Comparison of ENCODE assay signal across 27 cellular contexts in the genomic region with DNA sequence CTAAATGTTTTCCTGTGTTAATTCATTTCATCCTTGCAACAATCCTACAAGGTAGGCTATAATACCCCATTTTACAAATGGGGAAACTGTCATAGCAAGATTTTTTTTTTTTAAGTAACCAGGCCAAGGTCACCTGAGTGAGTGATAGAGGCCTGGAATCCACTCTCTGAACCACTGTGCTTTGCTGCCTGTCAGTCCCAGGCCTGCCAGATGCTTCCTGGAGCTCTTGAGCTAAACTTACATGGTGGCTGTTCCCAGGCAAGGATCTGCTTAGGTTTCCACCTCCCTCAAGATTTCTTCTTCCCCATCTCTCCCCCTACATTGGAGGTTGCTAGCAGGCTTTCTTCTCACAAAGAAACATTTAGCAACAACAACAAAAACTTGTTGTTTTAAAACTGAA. TPM values are rescaled to one million over a fixed set of nuclear protein-coding genes. Genes with fewer than 3 reads are reported as not detected.
DNase-seq lines count a peak whose midpoint lies in the region; ATAC-seq lines count a peak whose summit lies in the region.
"Had no signal": no experiment of that assay in that cellular context is flagged by ENCODE, and none has a peak within 500 bp of the region (broad histone marks: within the 10 kb centered on the region; RNA-seq: fewer than 3 reads in every experiment).

No MANE protein-coding gene starts in this region.

- no peak overlapping the region for H3K4me3 Mint-ChIP-seq in effector memory CD8-positive, alpha-beta T cell
- no peak overlapping the region for H3K4me3 Mint-ChIP-seq in memory B cell
- H3K4me3 Mint-ChIP-seq: activated CD8-positive, alpha-beta T cell treated with anti-CD3 and anti-CD28 coated beads, Interleukin-2, amount 10 ng/mL, durations not matched to agents 7 days and 5 days; CD8-positive, alpha-beta memory T cell; immature natural killer cell; nephron had no signal

- no peaks in the 10 kb centered on the region for H3K27me3 Mint-ChIP-seq in effector memory CD8-positive, alpha-beta T cell
- H3K27me3 Mint-ChIP-seq in memory B cell: no peaks in the 10 kb centered on the region
- H3K27me3 Mint-ChIP-seq: CD8-positive, alpha-beta memory T cell had no signal

- in situ Hi-C loops in SK-MEL-5 (cut with HindIII; ENCODE audit: low pct_unique_long_range_greater_than_20kb, low sequenced_read_pairs): no loop called here

- no peaks in the 10 kb centered on the region for H3K9me3 Mint-ChIP-seq in effector memory CD8-positive, alpha-beta T cell
- no peaks in the 10 kb centered on the region for H3K9me3 Mint-ChIP-seq in memory B cell
- H3K9me3 Mint-ChIP-seq: CD8-positive, alpha-beta memory T cell; immature natural killer cell; nephron had no signal

- peak; percentile 54 for DNase-seq in DMS 273 (lab: John Stamatoyannopoulos, UW; ENCODE audit: unreplicated experiment)
- DNase-seq in DMS 273 treated with DMSO at 0.1 percent for 48 hours (lab: John Stamatoyannopoulos, UW): no peak
- peak; percentile 26 for DNase-seq in SK-MEL-5 (ENCODE audit: low read depth, low spot score)
- DNase-seq in effector memory CD8-positive, alpha-beta T cell: no peak
- no peak for DNase-seq in memory B cell (ENCODE audit: low spot score in 2 of 2)
- DNase-seq: activated CD4-positive, CD25-positive, alpha-beta regulatory T cell treated with anti-CD3 and anti-CD28 coated beads, Interleukin-2, amount 50 U/mL, for 72 hours; activated CD8-positive, alpha-beta T cell treated with anti-CD3 and anti-CD28 coated beads, Interleukin-2, amount 10 ng/mL, durations not matched to agents 7 days and 5 days; activated naive CD4-positive, alpha-beta T cell treated with Interleukin-2 at 50 U/mL for 16 hours; activated T-cell treated with anti-CD3 and anti-CD28 coated beads, Interleukin-2, amount 50 U/mL, for 1 hour; CD8-positive, alpha-beta memory T cell; foreskin melanocyte; hippocampal formation; immature natural killer cell; IMR-90; mucosa of descending colon; NCI-H1048; NCI-H187; NCI-H345; OCI-M1; stomach; SW 1271 had no signal

- peaks cover 0 to 3% of the 10 kb centered on the region in 2 donors for H3K4me1 Mint-ChIP-seq in effector memory CD8-positive, alpha-beta T cell (ENCODE audit: low read depth in 2 of 2)
- peaks cover 3% of the 10 kb centered on the region for H3K4me1 Mint-ChIP-seq in memory B cell
- H3K4me1 Mint-ChIP-seq: immature natural killer cell had no signal

- H3K36me3 Mint-ChIP-seq in effector memory CD8-positive, alpha-beta T cell (ENCODE audit: insufficient read depth): peaks cover 18% of the 10 kb centered on the region
- no peaks in the 10 kb centered on the region for H3K36me3 Mint-ChIP-seq in memory B cell

- ATAC-seq in effector memory CD8-positive, alpha-beta T cell (replicated peaks): no peak
- ATAC-seq in memory B cell (ENCODE audit: low read depth) (no peak), HG03521 (IDR thresholded peaks at IDR 0.05; ENCODE audit: unreplicated experiment) (no peak), GM18519 (IDR thresholded peaks at IDR 0.05; ENCODE audit: low FRiP score, unreplicated experiment) (no peak), HG02642 (IDR thresholded peaks at IDR 0.05; ENCODE audit: poor library complexity, unreplicated experiment) (no peak)
- ATAC-seq: activated CD8-positive, alpha-beta T cell treated with anti-CD3 and anti-CD28 coated beads, Interleukin-2, amount 10 ng/mL, durations not matched to agents 7 days and 5 days; HCT116; mucosa of descending colon; sciatic nerve had no signal

- peak overlapping the region; percentile 13 to 27 for H3K27ac Mint-ChIP-seq in effector memory CD8-positive, alpha-beta T cell
- H3K27ac Mint-ChIP-seq in memory B cell: peak overlapping the region; percentile 15
- H3K27ac Mint-ChIP-seq: activated CD8-positive, alpha-beta T cell treated with anti-CD3 and anti-CD28 coated beads, Interleukin-2, amount 10 ng/mL, durations not matched to agents 7 days and 5 days had no signal

RNA-seq across cellular contexts. Expression of gene RNF8, which starts 32.7 kb away (rescaled TPM):
- total RNA-seq in SK-MEL-5 (2014; rRNA removed; shearing (Covaris generic)): 23.4 and 29.0 TPM in 2 replicates
- polyA plus RNA-seq in SK-MEL-5 (2015; cell fraction: cytosol; rRNA removed): 19.4 and 21.7 TPM in 2 replicates
- 19.4 and 27.3 TPM in 2 replicates for polyA plus RNA-seq in SK-MEL-5 (2015; cell fraction: nucleus; rRNA removed)

Comparison
In these comparisons a context has a peak if more than half of its experiments do, and no peak if none do; other contexts are left out.
1. DNase-seq: peak in DMS 273 (single experiment) and SK-MEL-5 (single experiment); none in DMS 273 treated with DMSO at 0.1 percent for 48 hours (single experiment), effector memory CD8-positive, alpha-beta T cell (0 of 3) and memory B cell (0 of 2).